2 cellular contexts compared by ENCODE assay signal in genomic region chr2:233689031-233689430, GRCh38.
TF ChIP-seq lines count a peak whose summit lies in the region.

No MANE protein-coding gene starts in this region.

TF ChIP-seq in A549, 52 proteins besides CTCF, POLR2A, EP300 and RAD21:
- TF ChIP-seq HOXB5 (CRISPR knock-in tag; IDR thresholded peaks at IDR 0.05) (no peak), MAX (IDR thresholded peaks at IDR 0.05) (no peak), GATA3 (IDR thresholded peaks at IDR 0.05; ENCODE audit: borderline replicate concordance) (no peak), RCOR1 (IDR thresholded peaks at IDR 0.05; ENCODE audit: low read depth, low read length) (no peak)

TF ChIP-seq in endothelial cell of umbilical vein, 7 proteins besides CTCF, POLR2A, EP300 and RAD21:
- TF ChIP-seq POLR2AphosphoS5 (IDR thresholded peaks at IDR 0.05; ENCODE audit: insufficient read depth, low read depth, low read length) (no peak), GATA2 (IDR thresholded peaks at IDR 0.05; ENCODE audit: insufficient read depth, insufficient read length, low read depth, low read length) (no peak), MYC (IDR thresholded peaks at IDR 0.05; ENCODE audit: low read depth, low read length) (no peak), MAX (IDR thresholded peaks at IDR 0.05; ENCODE audit: insufficient read depth, insufficient read length) (no peak), EZH2 (IDR thresholded peaks at IDR 0.05; ENCODE audit: borderline replicate concordance, low read depth, low read length, severe bottlenecking) (no peak), FOS (IDR thresholded peaks at IDR 0.05; ENCODE audit: borderline replicate concordance, insufficient read depth, low read length) (no peak), JUN (IDR thresholded peaks at IDR 0.05; ENCODE audit: borderline replicate concordance, insufficient read depth, insufficient read length, low read depth) (no peak)
